ENCODE assay signal across 8 cellular contexts in the genomic region with DNA sequence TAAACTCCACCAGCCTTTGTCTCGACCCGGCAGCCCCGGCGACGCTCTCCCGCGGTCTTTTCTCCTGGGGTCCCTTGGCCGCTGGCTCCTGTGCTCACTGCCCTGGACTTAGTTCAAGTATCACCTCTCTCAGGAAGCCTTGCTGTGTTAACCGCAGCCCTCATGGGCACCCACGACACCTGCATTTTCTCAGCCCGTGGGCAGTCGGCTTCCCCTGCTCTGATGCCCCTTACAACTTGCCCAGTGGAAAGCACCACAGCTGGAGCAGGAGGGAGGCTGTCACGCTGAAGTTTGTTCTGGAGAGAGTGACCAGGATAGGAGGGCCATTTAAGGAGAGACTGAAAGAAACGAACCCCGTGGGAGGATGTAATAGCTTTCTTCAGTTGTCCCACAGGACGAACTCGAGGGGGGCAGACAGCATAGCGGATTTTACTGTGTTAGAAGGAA. TPM values are rescaled to one million over a fixed set of nuclear protein-coding genes. Genes with fewer than 3 reads are reported as not detected.
DNase-seq lines count a peak whose midpoint lies in the region; ATAC-seq and TF ChIP-seq lines count a peak whose summit lies in the region.

No MANE protein-coding gene starts in this region.

- H3K36me3 ChIP-seq in GM23338 (ENCODE audit: insufficient read depth): no peaks in the 10 kb centered on the region; the same call in 1 of the 2 replicates
- peaks cover 10% of the 10 kb centered on the region; the same call in 1 of the 2 replicates for H3K36me3 ChIP-seq in Karpas-422 (ENCODE audit: insufficient read depth, low read length)
- no peaks in the 10 kb centered on the region for H3K36me3 ChIP-seq in lung (ENCODE audit: control insufficient read depth in 2 of 2, insufficient read depth in 2 of 2, low read length in 2 of 2)
- peaks cover 0 to 7% (median 0%) of the 10 kb centered on the region in 3 donors for H3K36me3 ChIP-seq in tibial nerve

- peaks cover 12% of the 10 kb centered on the region; the same call in 1 of the 2 replicates for H3K4me1 ChIP-seq in GM23338 (ENCODE audit: insufficient read depth)
- peaks cover 39% of the 10 kb centered on the region for H3K4me1 ChIP-seq in Karpas-422 (ENCODE audit: low read length)
- peaks cover 0 to 10% of the 10 kb centered on the region in 2 donors for H3K4me1 ChIP-seq in lung (ENCODE audit: control insufficient read depth in 2 of 2, insufficient read depth in 2 of 2, low read length in 2 of 2)
- peaks cover 0 to 34% (median 12%) of the 10 kb centered on the region in 4 donors for H3K4me1 ChIP-seq in tibial nerve

- peak; percentile 4 to 24 for ATAC-seq in activated CD4-positive, CD25-positive, alpha-beta regulatory T cell treated with anti-CD3 and anti-CD28 coated beads, Interleukin-2, amount 50 U/mL, for 24 hours
- ATAC-seq in GM23338 (peak; percentile 44), lung (ENCODE audit: insufficient read depth, low FRiP score) (peak; percentile 29)
- peak; percentile 16 for ATAC-seq in central memory CD8-positive, alpha-beta T cell (replicated peaks; ENCODE audit: extremely low read depth, poor library complexity, severe bottlenecking)

- no peak for TF ChIP-seq EP300 in tibial nerve (IDR thresholded peaks at IDR 0.05)

- H3K9ac ChIP-seq in Karpas-422 (ENCODE audit: low read length): peak overlapping the region; percentile 92

- H3K4me3 Mint-ChIP-seq in GM23338: no peak overlapping the region
- no peak overlapping the region for H3K4me3 Mint-ChIP-seq in central memory CD8-positive, alpha-beta T cell

- H2AFZ ChIP-seq in GM23338: peak overlapping the region; percentile 99
- H2AFZ ChIP-seq in Karpas-422 (ENCODE audit: low read length): peak overlapping the region; percentile 99

- H3K4me1 Mint-ChIP-seq in GM23338: peaks cover 12% of the 10 kb centered on the region
- H3K4me1 Mint-ChIP-seq in central memory CD8-positive, alpha-beta T cell: peaks cover 25% of the 10 kb centered on the region

- no peaks in the 10 kb centered on the region for H3K9me3 Mint-ChIP-seq in GM23338
- H3K9me3 Mint-ChIP-seq in central memory CD8-positive, alpha-beta T cell: no peaks in the 10 kb centered on the region

- TF ChIP-seq POLR2A in tibial nerve (IDR thresholded peaks at IDR 0.05): no peak

- H4K20me1 ChIP-seq in GM23338 (replicated peaks; ENCODE audit: insufficient read depth) (0 out of 2 replicates have a peak, but pooled peaks cover 9% of the 10 kb centered on the region), Karpas-422 (ENCODE audit: insufficient read depth, low read depth, low read length) (peaks cover 4% of the 10 kb centered on the region)

- DNase-seq in activated CD4-positive, CD25-positive, alpha-beta regulatory T cell (lab: John Stamatoyannopoulos, UW): no peak
- DNase-seq in GM23338 (ENCODE audit: low spot score) (no peak), Karpas-422 (no peak), lung (ENCODE audit: low spot score) (no peak), tibial nerve (ENCODE audit: low spot score in 2 of 2) (no peak), SW480 (ENCODE audit: low spot score) (no peak)
- DNase-seq in central memory CD8-positive, alpha-beta T cell (ENCODE audit: low spot score in 2 of 2): no peak

- H3K4me2 ChIP-seq in GM23338 (peak overlapping the region; percentile 99), Karpas-422 (ENCODE audit: low read depth, low read length, poor library complexity, severe bottlenecking) (peak overlapping the region; percentile 98)

- H3K27ac ChIP-seq in GM23338 (ENCODE audit: low read depth) (no peak overlapping the region), Karpas-422 (ENCODE audit: low read length) (peak overlapping the region; percentile 56), lung (ENCODE audit: low read depth in 1 of 2, low read length in 1 of 2) (peak overlapping the region; percentile 89), tibial nerve (peak overlapping the region; percentile 37 to 91 (median 88))

- H3K9me3 ChIP-seq in Karpas-422 (ENCODE audit: low read length) (no peaks in the 10 kb centered on the region), lung (ENCODE audit: control insufficient read depth in 2 of 2, insufficient read depth in 1 of 2, low read length in 1 of 2) (no peaks in the 10 kb centered on the region), tibial nerve (no peaks in the 10 kb centered on the region)

- no peaks in the 10 kb centered on the region for H3F3A ChIP-seq in GM23338 (replicated peaks; ENCODE audit: low read depth)

- no peaks in the 10 kb centered on the region for H3K27me3 ChIP-seq in GM23338 (ENCODE audit: insufficient read depth)
- H3K27me3 ChIP-seq in Karpas-422 (ENCODE audit: low read length): no peaks in the 10 kb centered on the region
- no peaks in the 10 kb centered on the region for H3K27me3 ChIP-seq in lung (ENCODE audit: control insufficient read depth, insufficient read depth)
- H3K27me3 ChIP-seq in tibial nerve: no peaks in the 10 kb centered on the region

- H3K79me2 ChIP-seq in GM23338 (replicated peaks; ENCODE audit: insufficient read depth) (peaks cover 84% of the 10 kb centered on the region), Karpas-422 (ENCODE audit: low read length) (peaks cover 49% of the 10 kb centered on the region)

- H3K4me3 ChIP-seq in GM23338 (peak overlapping the region; percentile 97), Karpas-422 (ENCODE audit: low read length) (peak overlapping the region; percentile 96), lung (peak overlapping the region; percentile 59), tibial nerve (peak overlapping the region; percentile 74 to 94 (median 87))

- no peak overlapping the region for H3K27ac Mint-ChIP-seq in GM23338
- H3K27ac Mint-ChIP-seq in central memory CD8-positive, alpha-beta T cell (ENCODE audit: low read depth): no peak overlapping the region

- H3K36me3 Mint-ChIP-seq in GM23338 (ENCODE audit: low read depth): peaks cover 21% of the 10 kb centered on the region
- H3K36me3 Mint-ChIP-seq in central memory CD8-positive, alpha-beta T cell (ENCODE audit: insufficient read depth): peaks cover 13% of the 10 kb centered on the region

- H3K9me2 ChIP-seq in GM23338 (ENCODE audit: insufficient read depth) (no peaks in the 10 kb centered on the region), Karpas-422 (replicated peaks; ENCODE audit: insufficient read depth, low read length) (no peaks in the 10 kb centered on the region)

- H3K27me3 Mint-ChIP-seq in GM23338 (ENCODE audit: insufficient read depth, low read depth, poor library complexity): peaks cover 4% of the 10 kb centered on the region
- no peaks in the 10 kb centered on the region for H3K27me3 Mint-ChIP-seq in central memory CD8-positive, alpha-beta T cell

- TF ChIP-seq CTCF in GM23338 (conservative IDR thresholded peaks at IDR 0.05; ENCODE audit: low read depth in 2 of 2) (no peak), lung (IDR thresholded peaks at IDR 0.05; ENCODE audit: control extremely low read depth, extremely low read depth) (no peak), tibial nerve (IDR thresholded peaks at IDR 0.05) (no peak)

- WGBS in lung, 2 donors: 0% methylated on average over 18 of the region's 18 CpGs
- WGBS in tibial nerve, 2 donors: 0 to 1% methylated on average over 18 of the region's 18 CpGs

TF ChIP-seq in GM23338, 12 proteins besides CTCF, POLR2A, EP300 and RAD21 (continues in another document):
- no peak for TF ChIP-seq POLR2AphosphoS5 (IDR thresholded peaks at IDR 0.05; ENCODE audit: low read depth)
- TF ChIP-seq NANOG (IDR thresholded peaks at IDR 0.05; ENCODE audit: borderline replicate concordance): no peak
- TF ChIP-seq, protein P1, sequence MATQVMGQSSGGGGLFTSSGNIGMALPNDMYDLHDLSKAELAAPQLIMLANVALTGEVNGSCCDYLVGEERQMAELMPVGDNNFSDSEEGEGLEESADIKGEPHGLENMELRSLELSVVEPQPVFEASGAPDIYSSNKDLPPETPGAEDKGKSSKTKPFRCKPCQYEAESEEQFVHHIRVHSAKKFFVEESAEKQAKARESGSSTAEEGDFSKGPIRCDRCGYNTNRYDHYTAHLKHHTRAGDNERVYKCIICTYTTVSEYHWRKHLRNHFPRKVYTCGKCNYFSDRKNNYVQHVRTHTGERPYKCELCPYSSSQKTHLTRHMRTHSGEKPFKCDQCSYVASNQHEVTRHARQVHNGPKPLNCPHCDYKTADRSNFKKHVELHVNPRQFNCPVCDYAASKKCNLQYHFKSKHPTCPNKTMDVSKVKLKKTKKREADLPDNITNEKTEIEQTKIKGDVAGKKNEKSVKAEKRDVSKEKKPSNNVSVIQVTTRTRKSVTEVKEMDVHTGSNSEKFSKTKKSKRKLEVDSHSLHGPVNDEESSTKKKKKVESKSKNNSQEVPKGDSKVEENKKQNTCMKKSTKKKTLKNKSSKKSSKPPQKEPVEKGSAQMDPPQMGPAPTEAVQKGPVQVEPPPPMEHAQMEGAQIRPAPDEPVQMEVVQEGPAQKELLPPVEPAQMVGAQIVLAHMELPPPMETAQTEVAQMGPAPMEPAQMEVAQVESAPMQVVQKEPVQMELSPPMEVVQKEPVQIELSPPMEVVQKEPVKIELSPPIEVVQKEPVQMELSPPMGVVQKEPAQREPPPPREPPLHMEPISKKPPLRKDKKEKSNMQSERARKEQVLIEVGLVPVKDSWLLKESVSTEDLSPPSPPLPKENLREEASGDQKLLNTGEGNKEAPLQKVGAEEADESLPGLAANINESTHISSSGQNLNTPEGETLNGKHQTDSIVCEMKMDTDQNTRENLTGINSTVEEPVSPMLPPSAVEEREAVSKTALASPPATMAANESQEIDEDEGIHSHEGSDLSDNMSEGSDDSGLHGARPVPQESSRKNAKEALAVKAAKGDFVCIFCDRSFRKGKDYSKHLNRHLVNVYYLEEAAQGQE (IDR thresholded peaks at IDR 0.05; ENCODE audit: unreplicated experiment): no peak
- TF ChIP-seq JUNB (IDR thresholded peaks at IDR 0.05; ENCODE audit: unreplicated experiment): no peak
- no peak for TF ChIP-seq EZH2 (IDR thresholded peaks at IDR 0.05; ENCODE audit: low read depth, unreplicated experiment)
- TF ChIP-seq ZNF331 (CRISPR knock-in tag; IDR thresholded peaks at IDR 0.05; ENCODE audit: low read depth): no peak

RNA-seq across cellular contexts. Expression of a gene that starts 0.4 kb away (rescaled TPM):
- total RNA-seq in GM23338 (2014; rRNA removed; shearing (Covaris generic)): 45.4 and 52.1 TPM in 2 replicates
- polyA plus RNA-seq in GM23338 (2016; fragmentation: Nextera tagmentation; extraction: Ambion mirVana) (25.0 and 26.4 TPM in 2 replicates), lung (1 to 10 TPM; 1.4 to 1.6 TPM)
- 1.2 and 6.6 TPM in 2 replicates for total RNA-seq in Karpas-422 (2014; rRNA removed; shearing (Covaris generic); ENCODE audit: low replicate concordance)
- total RNA-seq in lung (10 to 100 TPM; 13.9 to 44.1 TPM), tibial nerve (10 to 100 TPM; 21.6 to 64.8 (median 28.2) TPM)

RNA-seq across cellular contexts. Expression of a gene that starts 0.5 kb away (rescaled TPM):
- 54.5 and 56.7 TPM in 2 replicates for total RNA-seq in GM23338 (2014; rRNA removed; shearing (Covaris generic))
- polyA plus RNA-seq in GM23338 (2016; fragmentation: Nextera tagmentation; extraction: Ambion mirVana) (50.5 and 53.7 TPM in 2 replicates), lung (10 to 100 TPM; 21.8 to 26.5 TPM)
- 67.1 and 143 TPM in 2 replicates for total RNA-seq in Karpas-422 (2014; rRNA removed; shearing (Covaris generic); ENCODE audit: low replicate concordance)
- total RNA-seq in lung (10 to 100 TPM; 42.3 to 44.6 TPM), tibial nerve (100 to 1,000 TPM in 1 of 4 donors, 10 to 100 TPM in 3; 50.7 to 105 (median 81.1) TPM)
